Comparison of ENCODE assay signal across 7 cellular contexts in genomic region chr11:67270256-67271211, GRCh38. TPM values are rescaled to one million over a fixed set of nuclear protein-coding genes. Genes with fewer than 3 reads are reported as not detected.
DNase-seq lines count a peak whose midpoint lies in the region; ATAC-seq and TF ChIP-seq lines count a peak whose summit lies in the region.

No MANE protein-coding gene starts in this region.

- H3K27ac Mint-ChIP-seq in WTC11 (peak overlapping the region; percentile 94), osteocyte (ENCODE audit: unreplicated experiment) (peak overlapping the region; percentile 70)

- H3K9me3 Mint-ChIP-seq in WTC11 (no peaks in the 10 kb centered on the region), osteocyte (ENCODE audit: unreplicated experiment) (no peaks in the 10 kb centered on the region)

- H3K27ac ChIP-seq in HUES64 (ENCODE audit: low read depth, low read length) (peak overlapping the region; percentile 76), foreskin keratinocyte (no peak overlapping the region)

- peaks cover 17% of the 10 kb centered on the region for H3K36me3 ChIP-seq in HUES64 (ENCODE audit: insufficient read depth, low read length)

- ATAC-seq in WTC11 (peak; percentile 60), foreskin keratinocyte (peak; percentile 57), HG03135 (IDR thresholded peaks at IDR 0.05; ENCODE audit: unreplicated experiment) (no peak), HG02970 (IDR thresholded peaks at IDR 0.05; ENCODE audit: low FRiP score, unreplicated experiment) (no peak)

- H3K4me3 Mint-ChIP-seq in WTC11 (peak overlapping the region; percentile 53), osteocyte (ENCODE audit: unreplicated experiment) (peak overlapping the region; percentile 49)

- peaks cover 24% of the 10 kb centered on the region for H3K4me1 ChIP-seq in HUES64 (ENCODE audit: insufficient read depth, low read length)
- H3K4me1 ChIP-seq in foreskin keratinocyte, result peaks cover 18% of the 10 kb centered on the region

- H3K36me3 Mint-ChIP-seq in WTC11, result no peaks in the 10 kb centered on the region
- H3K36me3 Mint-ChIP-seq in osteocyte (ENCODE audit: unreplicated experiment), result no peaks in the 10 kb centered on the region

- POLR2A ChIA-PET in WTC11 (lab: Charles Lee), result no interaction called here

- H3K9me3 ChIP-seq in HUES64 (ENCODE audit: insufficient read depth, low read depth, low read length), result no peaks in the 10 kb centered on the region

- H3K4me1 Mint-ChIP-seq in WTC11, result peaks cover 52% of the 10 kb centered on the region
- H3K4me1 Mint-ChIP-seq in osteocyte (ENCODE audit: unreplicated experiment), result peaks cover 65% of the 10 kb centered on the region

- H3K27me3 ChIP-seq in HUES64 (ENCODE audit: insufficient read depth, low read length) (peaks cover 5% of the 10 kb centered on the region), foreskin keratinocyte (no peaks in the 10 kb centered on the region)

- DNase-seq in WTC11 (ENCODE audit: low spot score) (peak; percentile 59), foreskin keratinocyte (peak in 1 of 2 donors; percentile 75), osteocyte (ENCODE audit: extremely low spot score, unreplicated experiment) (no peak)
- DNase-seq in effector CD8-positive, alpha-beta T cell (lab: John Stamatoyannopoulos, UW), result no peak

- TF ChIP-seq CTCF in WTC11 (IDR thresholded peaks at IDR 0.05) (no peak), foreskin keratinocyte (conservative IDR thresholded peaks at IDR 0.05) (no peak), osteocyte (IDR thresholded peaks at IDR 0.05) (no peak)

- 29% methylated on average over 28 of the region's 28 CpGs for WGBS in HUES64

- H3K9ac ChIP-seq in HUES64 (ENCODE audit: low read depth, low read length), result peak overlapping the region; percentile 35; the same call in 1 of the 2 replicates

- H3K27me3 Mint-ChIP-seq in WTC11 (ENCODE audit: low read depth) (peaks cover 4% of the 10 kb centered on the region), osteocyte (ENCODE audit: unreplicated experiment) (no peaks in the 10 kb centered on the region)

- CTCF ChIA-PET in WTC11 (lab: Charles Lee), result interaction anchor here (0.8 to 3.0 kb wide), 12 partner anchors 9 to 112 kb away, joined by 3 to 18 read pairs (median 7); partner anchors contain the start of genes ANKRD13D and SSH3

- H3K4me3 ChIP-seq in HUES64 (ENCODE audit: low read length), result peak overlapping the region; percentile 2

TF ChIP-seq in WTC11, 78 proteins besides CTCF, POLR2A, EP300 and RAD21 (continues in another document):
- TF ChIP-seq PREB (CRISPR knock-in tag; IDR thresholded peaks at IDR 0.05; ENCODE audit: borderline replicate concordance), result no peak
- no peak; the same call in 1 of the 2 replicates for TF ChIP-seq TEAD1 (CRISPR knock-in tag; IDR thresholded peaks at IDR 0.05)
- no peak for TF ChIP-seq PRRX2 (CRISPR knock-in tag; IDR thresholded peaks at IDR 0.05)
- no peak for TF ChIP-seq ZNF219 (CRISPR knock-in tag; IDR thresholded peaks at IDR 0.05; ENCODE audit: borderline replicate concordance)
- no peak for TF ChIP-seq AR (CRISPR knock-in tag; IDR thresholded peaks at IDR 0.05)
- TF ChIP-seq ZNF416 (CRISPR knock-in tag; IDR thresholded peaks at IDR 0.05), result no peak
- TF ChIP-seq IRF1 (CRISPR knock-in tag; IDR thresholded peaks at IDR 0.05), result peak; percentile 34; the same call in 1 of the 2 replicates
- TF ChIP-seq ZMAT4 (CRISPR knock-in tag; IDR thresholded peaks at IDR 0.05), result no peak
- TF ChIP-seq CREM (CRISPR knock-in tag; IDR thresholded peaks at IDR 0.05), result no peak
- 0 out of 2 replicates have a peak, but pooled peaks have one; percentile 38 for TF ChIP-seq NFE2L1 (CRISPR knock-in tag; IDR thresholded peaks at IDR 0.05)
- TF ChIP-seq GRHL2 (CRISPR knock-in tag; IDR thresholded peaks at IDR 0.05; ENCODE audit: insufficient replicate concordance, severe bottlenecking), result no peak
- TF ChIP-seq JUN (CRISPR knock-in tag; IDR thresholded peaks at IDR 0.05), result no peak
- no peak; the same call in 1 of the 2 replicates for TF ChIP-seq SP1 (CRISPR knock-in tag; conservative IDR thresholded peaks at IDR 0.05)
- no peak for TF ChIP-seq MLX (CRISPR knock-in tag; IDR thresholded peaks at IDR 0.05)
- TF ChIP-seq, protein P1, sequence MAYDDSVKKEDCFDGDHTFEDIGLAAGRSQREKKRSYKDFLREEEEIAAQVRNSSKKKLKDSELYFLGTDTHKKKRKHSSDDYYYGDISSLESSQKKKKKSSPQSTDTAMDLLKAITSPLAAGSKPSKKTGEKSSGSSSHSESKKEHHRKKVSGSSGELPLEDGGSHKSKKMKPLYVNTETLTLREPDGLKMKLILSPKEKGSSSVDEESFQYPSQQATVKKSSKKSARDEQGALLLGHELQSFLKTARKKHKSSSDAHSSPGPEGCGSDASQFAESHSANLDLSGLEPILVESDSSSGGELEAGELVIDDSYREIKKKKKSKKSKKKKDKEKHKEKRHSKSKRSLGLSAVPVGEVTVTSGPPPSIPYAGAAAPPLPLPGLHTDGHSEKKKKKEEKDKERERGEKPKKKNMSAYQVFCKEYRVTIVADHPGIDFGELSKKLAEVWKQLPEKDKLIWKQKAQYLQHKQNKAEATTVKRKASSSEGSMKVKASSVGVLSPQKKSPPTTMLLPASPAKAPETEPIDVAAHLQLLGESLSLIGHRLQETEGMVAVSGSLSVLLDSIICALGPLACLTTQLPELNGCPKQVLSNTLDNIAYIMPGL (CRISPR knock-in tag; IDR thresholded peaks at IDR 0.05), result no peak
- no peak for TF ChIP-seq GTF2I (CRISPR knock-in tag; conservative IDR thresholded peaks at IDR 0.05)

RNA-seq across cellular contexts. Expression of gene GRK2, which starts 4.3 kb away (rescaled TPM):
- polyA plus RNA-seq in HUES64 (2013, experiment 1 of 2), result 30.8 TPM
- polyA plus RNA-seq in HUES64 (2013, experiment 2 of 2), result 34.2 TPM
- total RNA-seq in WTC11 (2021) (59.4 to 68.1 TPM (median 61.4 TPM) in 3 replicates), foreskin keratinocyte (34.3 and 36.5 TPM in 2 replicates), osteocyte (41.5 and 45.0 TPM in 2 replicates)
- polyA plus RNA-seq in foreskin keratinocyte, result 29.2 and 31.4 TPM in 2 replicates

RNA-seq across cellular contexts. Expression of gene ANKRD13D, which starts 18.6 kb away (rescaled TPM):
- polyA plus RNA-seq in HUES64 (2013, experiment 1 of 2), result 14.1 TPM
- polyA plus RNA-seq in HUES64 (2013, experiment 2 of 2), result 13.9 TPM
- total RNA-seq in WTC11 (2021) (36.8 to 55.5 TPM (median 42.4 TPM) in 3 replicates), foreskin keratinocyte (28.8 and 29.2 TPM in 2 replicates), osteocyte (54.3 and 56.2 TPM in 2 replicates)
- 25.3 and 26.1 TPM in 2 replicates for polyA plus RNA-seq in foreskin keratinocyte

RNA-seq across cellular contexts. Expression of gene SSH3, which starts 32.8 kb away (rescaled TPM):
- 13.7 TPM for polyA plus RNA-seq in HUES64 (2013, experiment 1 of 2)
- polyA plus RNA-seq in HUES64 (2013, experiment 2 of 2), result 14.1 TPM
- 34.8 to 43.4 TPM (median 42.3 TPM) in 3 replicates for total RNA-seq in WTC11 (2021)
- total RNA-seq in foreskin keratinocyte, result 27.7 and 31.0 TPM in 2 replicates
- polyA plus RNA-seq in foreskin keratinocyte, result 27.8 and 30.2 TPM in 2 replicates
- total RNA-seq in osteocyte, result 28.5 and 28.6 TPM in 2 replicates

Comparison
In these comparisons a context has a peak if more than half of its experiments do, and no peak if none do; other contexts are left out.
1. ATAC-seq: peak in WTC11 (single experiment) and foreskin keratinocyte (single experiment); none in HG03135 (single experiment) and HG02970 (single experiment).